In the genomic region with DNA sequence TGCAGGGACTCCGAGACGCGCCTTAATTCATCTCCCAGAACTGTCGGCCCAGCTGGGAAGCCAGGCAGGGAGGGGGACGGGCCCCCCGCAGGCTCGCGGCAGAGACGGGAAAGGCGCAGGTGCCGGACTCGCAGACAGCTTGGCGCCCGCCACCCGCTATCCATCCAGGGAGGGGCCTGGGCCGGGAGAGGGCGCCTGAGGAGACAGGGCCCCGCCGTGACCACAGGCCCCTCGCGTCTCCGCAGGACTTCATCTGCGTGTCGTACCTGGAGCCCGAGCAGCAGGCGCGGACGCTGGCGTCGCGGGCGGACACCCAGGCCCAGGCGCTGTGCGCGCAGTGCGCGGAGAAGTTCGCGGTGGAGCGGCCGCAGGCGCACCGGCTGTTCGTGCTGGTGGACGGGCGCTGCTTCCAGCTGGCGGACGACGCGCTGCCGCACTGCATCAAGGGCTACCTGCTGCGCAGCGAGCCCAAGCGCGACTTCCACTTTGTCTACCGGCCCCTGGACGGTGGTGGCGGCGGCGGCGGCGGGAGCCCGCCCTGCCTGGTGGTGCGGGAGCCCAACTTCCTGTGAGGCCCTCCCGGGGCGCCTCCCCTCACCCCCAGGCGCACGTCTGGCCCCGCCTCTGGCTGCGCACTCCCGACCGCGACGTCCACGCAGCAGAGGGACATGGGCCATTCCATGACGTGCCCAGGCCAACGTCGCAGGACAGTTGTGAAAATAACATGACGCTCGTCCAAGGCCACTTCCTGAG, we compare ENCODE assay signal across 9 cellular contexts.
DNase-seq lines count a peak whose midpoint lies in the region; ATAC-seq, FAIRE-seq and TF ChIP-seq lines count a peak whose summit lies in the region.
"Had no signal": no experiment of that assay in that cellular context is flagged by ENCODE, and none has a peak within 500 bp of the region (broad histone marks: within the 10 kb centered on the region; RNA-seq: fewer than 3 reads in every experiment).

No MANE protein-coding gene starts in this region.

- no peaks in the 10 kb centered on the region for H3K27me3 ChIP-seq in parathyroid adenoma (ENCODE audit: control insufficient read depth, insufficient read depth, low read length)

- no peak for ATAC-seq in HG03108 (IDR thresholded peaks at IDR 0.05; ENCODE audit: unreplicated experiment)
- no peak for ATAC-seq in HG03354 (IDR thresholded peaks at IDR 0.05; ENCODE audit: poor library complexity, severe bottlenecking, unreplicated experiment)

- TF ChIP-seq CTCF in parathyroid adenoma (IDR thresholded peaks at IDR 0.05): no peak

- H3K27ac ChIP-seq in parathyroid adenoma: no peak overlapping the region

- H3K36me3 ChIP-seq in parathyroid adenoma (ENCODE audit: control insufficient read depth, insufficient read depth, low read length): no peaks in the 10 kb centered on the region

- no peak for FAIRE-seq in frontal cortex (lab: Jason Lieb, UNC)

- H3K4me1 ChIP-seq in parathyroid adenoma: peaks cover 9% of the 10 kb centered on the region

- peak overlapping the region; percentile 38 for H2AFZ ChIP-seq in parathyroid adenoma

- no peak overlapping the region for H3K9ac ChIP-seq in parathyroid adenoma

- H3K4me3 ChIP-seq in parathyroid adenoma (ENCODE audit: low read depth, low read length): no peak overlapping the region

- peak; percentile 51 for DNase-seq in DMS53 treated with DMSO at 0.1 percent for 48 hours (lab: John Stamatoyannopoulos, UW; ENCODE audit: unreplicated experiment)
- peak; percentile 38 to 87 for DNase-seq in NCI-H526 (lab: John Stamatoyannopoulos, UW)
- DNase-seq in frontal cortex (ENCODE audit: low spot score in 2 of 2): peak; percentile 52 to 54
- no peak for DNase-seq in NCI-H446 treated with DMSO at 0.1 percent for 48 hours (lab: John Stamatoyannopoulos, UW)
- no peak for DNase-seq in activated T-cell treated with anti-CD3 and anti-CD28 coated beads, Interleukin-2, amount 50 U/mL, for 48 hours
- DNase-seq: activated CD4-positive, alpha-beta T cell treated with anti-CD3 and anti-CD28 coated beads, Interleukin-2, amount 50 U/mL, for 4 hours had no signal

- H3K4me2 ChIP-seq in parathyroid adenoma (ENCODE audit: low read length): no peak overlapping the region

- no peaks in the 10 kb centered on the region for H3K79me2 ChIP-seq in parathyroid adenoma

- H3K9me3 ChIP-seq in parathyroid adenoma (ENCODE audit: control insufficient read depth, low read length): no peaks in the 10 kb centered on the region

Comparison
In these comparisons a context has a peak if more than half of its experiments do, and no peak if none do; other contexts are left out.
1. DNase-seq: peak in DMS53 treated with DMSO at 0.1 percent for 48 hours (single experiment), NCI-H526 (2 of 2) and frontal cortex (2 of 2); none in NCI-H446 treated with DMSO at 0.1 percent for 48 hours (single experiment) and activated T-cell treated with anti-CD3 and anti-CD28 coated beads, Interleukin-2, amount 50 U/mL, for 48 hours (0 of 2).